ENCODE assay signal across 1 cellular context in the genomic region with DNA sequence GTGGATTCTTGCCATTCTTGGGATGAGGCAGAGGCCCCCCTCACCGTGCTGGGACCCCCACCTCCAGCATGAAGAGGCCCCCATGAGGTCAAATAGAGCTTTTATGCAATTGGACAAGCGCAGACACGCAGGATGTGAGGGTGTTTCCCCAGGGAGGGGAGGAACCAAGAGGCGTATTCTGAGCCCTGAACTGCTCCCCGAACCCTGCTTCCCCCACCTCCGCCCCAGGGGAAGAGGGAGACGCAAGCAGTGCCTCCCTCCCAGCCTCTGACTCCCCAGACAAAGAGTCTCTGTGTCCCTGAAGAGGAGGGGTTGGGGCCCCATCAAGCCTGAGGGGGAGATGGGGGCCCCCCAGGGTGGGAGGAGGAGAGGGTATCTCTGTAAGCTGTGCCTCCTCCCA.
TF ChIP-seq lines count a peak whose summit lies in the region.

No MANE protein-coding gene starts in this region.

TF ChIP-seq in HEK293, 187 proteins besides CTCF, POLR2A, EP300 and RAD21 (continued from another document):
- TF ChIP-seq, protein P1, sequence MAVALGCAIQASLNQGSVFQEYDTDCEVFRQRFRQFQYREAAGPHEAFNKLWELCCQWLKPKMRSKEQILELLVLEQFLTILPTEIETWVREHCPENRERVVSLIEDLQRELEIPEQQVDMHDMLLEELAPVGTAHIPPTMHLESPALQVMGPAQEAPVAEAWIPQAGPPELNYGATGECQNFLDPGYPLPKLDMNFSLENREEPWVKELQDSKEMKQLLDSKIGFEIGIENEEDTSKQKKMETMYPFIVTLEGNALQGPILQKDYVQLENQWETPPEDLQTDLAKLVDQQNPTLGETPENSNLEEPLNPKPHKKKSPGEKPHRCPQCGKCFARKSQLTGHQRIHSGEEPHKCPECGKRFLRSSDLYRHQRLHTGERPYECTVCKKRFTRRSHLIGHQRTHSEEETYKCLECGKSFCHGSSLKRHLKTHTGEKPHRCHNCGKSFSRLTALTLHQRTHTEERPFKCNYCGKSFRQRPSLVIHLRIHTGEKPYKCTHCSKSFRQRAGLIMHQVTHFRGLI (tag by site-specific recombination; IDR thresholded peaks at IDR 0.05) = no peak
- TF ChIP-seq ZNF768 (tag by site-specific recombination; IDR thresholded peaks at IDR 0.05) (no peak), ZNF221 (tag by site-specific recombination; IDR thresholded peaks at IDR 0.05; ENCODE audit: borderline replicate concordance) (no peak), KLF8 (tag by site-specific recombination; IDR thresholded peaks at IDR 0.05) (no peak), ZNF548 (tag by site-specific recombination; IDR thresholded peaks at IDR 0.05) (no peak), ZNF707 (tag by site-specific recombination; IDR thresholded peaks at IDR 0.05) (no peak), ZNF24 (tag by site-specific recombination; IDR thresholded peaks at IDR 0.05) (no peak), SP3 (tag by site-specific recombination; IDR thresholded peaks at IDR 0.05) (no peak), ZNF792 (tag by site-specific recombination; IDR thresholded peaks at IDR 0.05) (no peak), KLF1 (tag by site-specific recombination; IDR thresholded peaks at IDR 0.05) (peak; percentile 52; the same call in 1 of the 2 replicates), YY2 (tag by site-specific recombination; IDR thresholded peaks at IDR 0.05) (no peak)
- TF ChIP-seq, protein P2, sequence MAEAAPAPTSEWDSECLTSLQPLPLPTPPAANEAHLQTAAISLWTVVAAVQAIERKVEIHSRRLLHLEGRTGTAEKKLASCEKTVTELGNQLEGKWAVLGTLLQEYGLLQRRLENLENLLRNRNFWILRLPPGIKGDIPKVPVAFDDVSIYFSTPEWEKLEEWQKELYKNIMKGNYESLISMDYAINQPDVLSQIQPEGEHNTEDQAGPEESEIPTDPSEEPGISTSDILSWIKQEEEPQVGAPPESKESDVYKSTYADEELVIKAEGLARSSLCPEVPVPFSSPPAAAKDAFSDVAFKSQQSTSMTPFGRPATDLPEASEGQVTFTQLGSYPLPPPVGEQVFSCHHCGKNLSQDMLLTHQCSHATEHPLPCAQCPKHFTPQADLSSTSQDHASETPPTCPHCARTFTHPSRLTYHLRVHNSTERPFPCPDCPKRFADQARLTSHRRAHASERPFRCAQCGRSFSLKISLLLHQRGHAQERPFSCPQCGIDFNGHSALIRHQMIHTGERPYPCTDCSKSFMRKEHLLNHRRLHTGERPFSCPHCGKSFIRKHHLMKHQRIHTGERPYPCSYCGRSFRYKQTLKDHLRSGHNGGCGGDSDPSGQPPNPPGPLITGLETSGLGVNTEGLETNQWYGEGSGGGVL (tag by site-specific recombination; IDR thresholded peaks at IDR 0.05) = peak; percentile 46
